Comparison of ENCODE assay signal across 1 cellular context in the genomic region with DNA sequence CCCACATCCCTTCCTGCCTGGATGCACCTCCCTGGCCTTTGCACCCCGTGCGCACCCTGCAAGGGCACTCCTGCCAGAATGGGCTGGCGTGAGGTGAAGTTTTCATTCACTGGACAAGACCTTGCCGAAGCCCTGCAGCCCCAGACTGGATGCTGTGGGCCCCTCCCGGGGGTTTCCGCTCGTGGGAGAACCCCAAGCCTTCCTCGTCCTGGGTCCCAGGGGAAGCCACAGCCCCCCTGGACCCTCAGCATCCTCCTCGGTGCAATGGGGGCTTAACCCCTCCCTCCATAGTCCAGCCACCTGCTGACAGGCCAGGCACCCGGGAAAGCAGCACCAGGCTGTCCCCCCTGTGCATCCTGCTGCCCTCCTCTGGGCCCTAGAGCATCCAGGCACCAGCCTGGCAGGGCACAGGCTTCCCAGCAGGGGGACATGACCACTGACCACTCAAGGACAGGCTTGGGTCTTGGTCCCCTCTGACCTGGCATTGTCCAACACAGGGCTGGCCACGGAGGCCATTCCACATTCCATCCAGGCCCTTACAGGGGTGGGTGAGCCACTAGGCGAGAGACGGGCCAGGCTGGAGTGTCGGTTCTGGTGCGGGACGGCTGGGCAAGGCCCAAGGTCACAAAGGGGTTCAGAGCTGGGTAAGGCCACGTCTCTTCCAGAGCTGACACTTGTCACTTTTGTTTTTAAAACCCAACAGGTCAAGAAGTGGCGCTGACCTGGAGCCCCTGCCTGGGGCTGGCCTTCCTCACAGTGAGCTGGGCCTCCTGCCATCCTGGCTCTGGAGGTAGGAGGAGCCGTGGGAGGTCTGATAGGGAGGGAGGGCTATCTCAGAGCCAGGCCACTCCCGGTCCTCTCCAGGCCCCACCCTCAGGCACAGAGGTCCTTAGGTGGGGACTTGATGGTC.
TF ChIP-seq lines count a peak whose summit lies in the region.

No MANE protein-coding gene starts in this region.

TF ChIP-seq in GM23338, 12 proteins besides CTCF, POLR2A, EP300 and RAD21:
- TF ChIP-seq REST (IDR thresholded peaks at IDR 0.05; ENCODE audit: unreplicated experiment) (no peak), ZNF331 (CRISPR knock-in tag; IDR thresholded peaks at IDR 0.05; ENCODE audit: low read depth) (no peak), POLR2AphosphoS5 (IDR thresholded peaks at IDR 0.05; ENCODE audit: low read depth) (no peak), JUNB (IDR thresholded peaks at IDR 0.05; ENCODE audit: unreplicated experiment) (no peak), NANOG (IDR thresholded peaks at IDR 0.05; ENCODE audit: borderline replicate concordance) (no peak), CREB1 (CRISPR knock-in tag; IDR thresholded peaks at IDR 0.05; ENCODE audit: low read depth) (no peak), ZNF114 (CRISPR knock-in tag; IDR thresholded peaks at IDR 0.05) (no peak), EZH2 (IDR thresholded peaks at IDR 0.05; ENCODE audit: low read depth, unreplicated experiment) (no peak)
- TF ChIP-seq, protein P1, sequence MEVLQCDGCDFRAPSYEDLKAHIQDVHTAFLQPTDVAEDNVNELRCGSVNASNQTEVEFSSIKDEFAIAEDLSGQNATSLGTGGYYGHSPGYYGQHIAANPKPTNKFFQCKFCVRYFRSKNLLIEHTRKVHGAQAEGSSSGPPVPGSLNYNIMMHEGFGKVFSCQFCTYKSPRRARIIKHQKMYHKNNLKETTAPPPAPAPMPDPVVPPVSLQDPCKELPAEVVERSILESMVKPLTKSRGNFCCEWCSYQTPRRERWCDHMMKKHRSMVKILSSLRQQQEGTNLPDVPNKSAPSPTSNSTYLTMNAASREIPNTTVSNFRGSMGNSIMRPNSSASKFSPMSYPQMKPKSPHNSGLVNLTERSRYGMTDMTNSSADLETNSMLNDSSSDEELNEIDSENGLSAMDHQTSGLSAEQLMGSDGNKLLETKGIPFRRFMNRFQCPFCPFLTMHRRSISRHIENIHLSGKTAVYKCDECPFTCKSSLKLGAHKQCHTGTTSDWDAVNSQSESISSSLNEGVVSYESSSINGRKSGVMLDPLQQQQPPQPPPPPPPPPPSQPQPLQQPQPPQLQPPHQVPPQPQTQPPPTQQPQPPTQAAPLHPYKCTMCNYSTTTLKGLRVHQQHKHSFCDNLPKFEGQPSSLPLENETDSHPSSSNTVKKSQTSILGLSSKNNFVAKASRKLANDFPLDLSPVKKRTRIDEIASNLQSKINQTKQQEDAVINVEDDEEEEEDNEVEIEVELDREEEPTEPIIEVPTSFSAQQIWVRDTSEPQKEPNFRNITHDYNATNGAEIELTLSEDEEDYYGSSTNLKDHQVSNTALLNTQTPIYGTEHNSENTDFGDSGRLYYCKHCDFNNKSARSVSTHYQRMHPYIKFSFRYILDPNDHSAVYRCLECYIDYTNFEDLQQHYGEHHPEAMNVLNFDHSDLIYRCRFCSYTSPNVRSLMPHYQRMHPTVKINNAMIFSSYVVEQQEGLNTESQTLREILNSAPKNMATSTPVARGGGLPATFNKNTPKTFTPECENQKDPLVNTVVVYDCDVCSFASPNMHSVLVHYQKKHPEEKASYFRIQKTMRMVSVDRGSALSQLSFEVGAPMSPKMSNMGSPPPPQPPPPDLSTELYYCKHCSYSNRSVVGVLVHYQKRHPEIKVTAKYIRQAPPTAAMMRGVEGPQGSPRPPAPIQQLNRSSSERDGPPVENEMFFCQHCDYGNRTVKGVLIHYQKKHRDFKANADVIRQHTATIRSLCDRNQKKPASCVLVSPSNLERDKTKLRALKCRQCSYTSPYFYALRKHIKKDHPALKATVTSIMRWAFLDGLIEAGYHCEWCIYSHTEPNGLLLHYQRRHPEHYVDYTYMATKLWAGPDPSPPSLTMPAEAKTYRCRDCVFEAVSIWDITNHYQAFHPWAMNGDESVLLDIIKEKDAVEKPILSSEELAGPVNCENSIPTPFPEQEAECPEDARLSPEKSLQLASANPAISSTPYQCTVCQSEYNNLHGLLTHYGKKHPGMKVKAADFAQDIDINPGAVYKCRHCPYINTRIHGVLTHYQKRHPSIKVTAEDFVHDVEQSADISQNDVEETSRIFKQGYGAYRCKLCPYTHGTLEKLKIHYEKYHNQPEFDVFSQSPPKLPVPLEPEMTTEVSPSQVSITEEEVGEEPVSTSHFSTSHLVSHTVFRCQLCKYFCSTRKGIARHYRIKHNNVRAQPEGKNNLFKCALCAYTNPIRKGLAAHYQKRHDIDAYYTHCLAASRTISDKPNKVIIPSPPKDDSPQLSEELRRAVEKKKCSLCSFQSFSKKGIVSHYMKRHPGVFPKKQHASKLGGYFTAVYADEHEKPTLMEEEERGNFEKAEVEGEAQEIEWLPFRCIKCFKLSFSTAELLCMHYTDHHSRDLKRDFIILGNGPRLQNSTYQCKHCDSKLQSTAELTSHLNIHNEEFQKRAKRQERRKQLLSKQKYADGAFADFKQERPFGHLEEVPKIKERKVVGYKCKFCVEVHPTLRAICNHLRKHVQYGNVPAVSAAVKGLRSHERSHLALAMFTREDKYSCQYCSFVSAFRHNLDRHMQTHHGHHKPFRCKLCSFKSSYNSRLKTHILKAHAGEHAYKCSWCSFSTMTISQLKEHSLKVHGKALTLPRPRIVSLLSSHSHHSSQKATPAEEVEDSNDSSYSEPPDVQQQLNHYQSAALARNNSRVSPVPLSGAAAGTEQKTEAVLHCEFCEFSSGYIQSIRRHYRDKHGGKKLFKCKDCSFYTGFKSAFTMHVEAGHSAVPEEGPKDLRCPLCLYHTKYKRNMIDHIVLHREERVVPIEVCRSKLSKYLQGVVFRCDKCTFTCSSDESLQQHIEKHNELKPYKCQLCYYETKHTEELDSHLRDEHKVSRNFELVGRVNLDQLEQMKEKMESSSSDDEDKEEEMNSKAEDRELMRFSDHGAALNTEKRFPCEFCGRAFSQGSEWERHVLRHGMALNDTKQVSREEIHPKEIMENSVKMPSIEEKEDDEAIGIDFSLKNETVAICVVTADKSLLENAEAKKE (CRISPR knock-in tag; IDR thresholded peaks at IDR 0.05): no peak
TF ChIP-seq in GM23338: peak in this region for 0.
